ENCODE assay signal across 11 cellular contexts in genomic region chr15:65066635-65067333, GRCh38. TPM values are rescaled to one million over a fixed set of nuclear protein-coding genes. Genes with fewer than 3 reads are reported as not detected.
DNase-seq lines count a peak whose midpoint lies in the region; ATAC-seq and TF ChIP-seq lines count a peak whose summit lies in the region.
"Had no signal": no experiment of that assay in that cellular context is flagged by ENCODE, and none has a peak within 500 bp of the region (broad histone marks: within the 10 kb centered on the region; RNA-seq: fewer than 3 reads in every experiment).

No MANE protein-coding gene starts in this region.

- peak overlapping the region; percentile 62 to 92 (median 89) for H3K27ac ChIP-seq in heart right ventricle
- peak overlapping the region; percentile 92 for H3K27ac ChIP-seq in right cardiac atrium (ENCODE audit: low read length)
- H3K27ac ChIP-seq in aorta (ENCODE audit: low read depth in 1 of 2, low read length in 2 of 2), result peak overlapping the region; percentile 88 to 100

- no peaks in the 10 kb centered on the region for H3K9me3 ChIP-seq in heart right ventricle
- H3K9me3 ChIP-seq in right cardiac atrium (ENCODE audit: control insufficient read depth, low read length), result no peaks in the 10 kb centered on the region
- no peaks in the 10 kb centered on the region for H3K9me3 ChIP-seq in aorta (ENCODE audit: control insufficient read depth, low read length)

- 41 to 44% methylated on average over 10 of the region's 10 CpGs for WGBS in heart right ventricle, 2 donors
- 22% methylated on average over 10 of the region's 10 CpGs for WGBS in right cardiac atrium
- 3 to 4% methylated on average over 10 of the region's 10 CpGs for WGBS in aorta, 2 donors

- peak overlapping the region; percentile 38 to 66 (median 59) for H3K4me3 ChIP-seq in heart right ventricle
- H3K4me3 ChIP-seq in right cardiac atrium (ENCODE audit: low read length), result peak overlapping the region; percentile 69
- peak overlapping the region; percentile 90 to 91 for H3K4me3 ChIP-seq in aorta (ENCODE audit: low read length in 2 of 2)

- peaks cover 0 to 42% (median 6%) of the 10 kb centered on the region in 7 donors for H3K27me3 ChIP-seq in heart right ventricle
- no peaks in the 10 kb centered on the region for H3K27me3 ChIP-seq in right cardiac atrium (ENCODE audit: control insufficient read depth, insufficient read depth)
- no peaks in the 10 kb centered on the region for H3K27me3 ChIP-seq in aorta (ENCODE audit: control insufficient read depth in 1 of 2, insufficient read depth in 2 of 2, low read length in 1 of 2)

- H3K27ac Mint-ChIP-seq in osteocyte (ENCODE audit: unreplicated experiment), result no peak overlapping the region

- intact Hi-C loops in heart right ventricle (cut with DNase I) (no loop called here), cardiac septum (cut with DNase I) (no loop called here), right cardiac atrium (cut with DNase I) (no loop called here), aorta (cut with DNase I) (loop anchor here (2.0 kb wide), 2 partner anchors 18 to 22 kb away; no protein-coding TSS in a partner anchor)

- peaks cover 7% of the 10 kb centered on the region for H3K27me3 Mint-ChIP-seq in osteocyte (ENCODE audit: unreplicated experiment)

- no peaks in the 10 kb centered on the region for H3K9me3 Mint-ChIP-seq in osteocyte (ENCODE audit: unreplicated experiment)

- H3K4me1 Mint-ChIP-seq in osteocyte (ENCODE audit: unreplicated experiment), result peaks cover 50% of the 10 kb centered on the region

- ATAC-seq in heart right ventricle (peak in 5 of 8 donors; percentile 17 to 30 (median 22)), right cardiac atrium (peak; percentile 5 to 16), aorta (ENCODE audit: low FRiP score) (peak; percentile 45), GM21381 (IDR thresholded peaks at IDR 0.05; ENCODE audit: unreplicated experiment) (no peak)

- peak in 1 of 2 donors; percentile 67 for DNase-seq in heart right ventricle
- DNase-seq in cardiac septum (ENCODE audit: low spot score), result no peak
- peak; percentile 47 to 84 (median 82) for DNase-seq in right cardiac atrium
- DNase-seq in osteocyte (ENCODE audit: extremely low spot score, unreplicated experiment), result no peak
- DNase-seq in aorta, result peak; percentile 76 to 90
- no peak for DNase-seq in HUDEP-2 (lab: John Stamatoyannopoulos, UW; ENCODE audit: unreplicated experiment in 76 of 76)
- no peak for DNase-seq in SHP77 (lab: John Stamatoyannopoulos, UW)
- DNase-seq: Kasumi-1, NCI-H69 had no signal

- H3K36me3 ChIP-seq in heart right ventricle (peaks cover 0 to 4% (median 0%) of the 10 kb centered on the region in 9 donors), aorta (ENCODE audit: control insufficient read depth in 1 of 2, insufficient read depth in 2 of 2, low read length in 1 of 2) (no peaks in the 10 kb centered on the region)

- no peaks in the 10 kb centered on the region for H3K36me3 Mint-ChIP-seq in osteocyte (ENCODE audit: unreplicated experiment)

- H3K4me1 ChIP-seq in heart right ventricle (peaks cover 23 to 77% (median 49%) of the 10 kb centered on the region in 9 donors), right cardiac atrium (ENCODE audit: control insufficient read depth, insufficient read depth, low read length) (peaks cover 26% of the 10 kb centered on the region), aorta (ENCODE audit: control insufficient read depth in 1 of 2, insufficient read depth in 2 of 2, low read length in 2 of 2) (peaks cover 2 to 11% of the 10 kb centered on the region in 2 donors)

- TF ChIP-seq CTCF in heart right ventricle (IDR thresholded peaks at IDR 0.05), result no peak
- no peak for TF ChIP-seq CTCF in osteocyte (IDR thresholded peaks at IDR 0.05)

- H3K4me3 Mint-ChIP-seq in osteocyte (ENCODE audit: unreplicated experiment), result peak overlapping the region; percentile 56

RNA-seq across cellular contexts. Expression of gene RASL12, which starts 1.0 kb away (rescaled TPM):
- 10 to 100 TPM in 7 of 10 donors, 1 to 10 TPM in 3; 4.4 to 20.1 (median 11.8) TPM for total RNA-seq in heart right ventricle
- polyA plus RNA-seq in heart right ventricle, result 10 to 100 TPM; 13.1 to 18.7 TPM
- 11.5 TPM for total RNA-seq in cardiac septum
- 10 to 100 TPM; 63.2 to 88.0 (median 70.0) TPM for total RNA-seq in right cardiac atrium
- 68.8 TPM for polyA plus RNA-seq in right cardiac atrium
- 0.73 and 0.78 TPM in 2 replicates for total RNA-seq in osteocyte
- 100 to 1,000 TPM in 1 of 2 donors, 10 to 100 TPM in 1; 86.9 to 171 TPM for total RNA-seq in aorta
- polyA plus RNA-seq in aorta, result 10 to 100 TPM; 51.3 to 82.1 TPM
- total RNA-seq: dermis microvascular lymphatic vessel endothelial cell had no signal

RNA-seq across cellular contexts. Expression of gene KBTBD13, which starts 9.8 kb away (rescaled TPM):
- 10 to 100 TPM in 3 of 10 donors, 1 to 10 TPM in 7; 4.1 to 20.5 (median 4.6) TPM for total RNA-seq in heart right ventricle
- polyA plus RNA-seq in heart right ventricle, result 1 to 10 TPM in 1 of 2 donors, under 1 TPM in 1; 0.84 to 7.8 TPM
- total RNA-seq in cardiac septum, result 3.3 TPM
- total RNA-seq in right cardiac atrium, result 1 to 10 TPM; 2.8 to 8.9 (median 5.3) TPM
- 6.9 TPM for polyA plus RNA-seq in right cardiac atrium
- total RNA-seq in osteocyte, result not detected in 2 replicates
- total RNA-seq in aorta, result 1 to 10 TPM; 1.5 TPM
- polyA plus RNA-seq in aorta, result under 1 TPM; 0.05 to 0.25 TPM
- total RNA-seq: dermis microvascular lymphatic vessel endothelial cell had no signal

RNA-seq across cellular contexts. Expression of gene SLC51B, which starts 21.6 kb away (rescaled TPM):
- total RNA-seq in heart right ventricle, result not detected
- under 1 TPM in 1 of 2 donors, not detected in 1; 0.43 TPM for polyA plus RNA-seq in heart right ventricle
- not detected for total RNA-seq in cardiac septum
- total RNA-seq in right cardiac atrium, result not detected
- polyA plus RNA-seq in right cardiac atrium, result not detected
- total RNA-seq in osteocyte, result not detected in 2 replicates
- total RNA-seq in aorta, result not detected
- polyA plus RNA-seq in aorta, result 10 to 100 TPM in 1 of 2 donors, not detected in 1; 31.4 TPM
- total RNA-seq: dermis microvascular lymphatic vessel endothelial cell had no signal

RNA-seq across cellular contexts. Expression of gene MTFMT, which starts 37.3 kb away (rescaled TPM):
- total RNA-seq in heart right ventricle (10 to 100 TPM; 13.5 to 21.9 (median 18.6) TPM), cardiac septum (18.4 TPM), right cardiac atrium (10 to 100 TPM; 17.4 to 18.0 (median 17.7) TPM), osteocyte (16.3 and 16.9 TPM in 2 replicates), aorta (10 to 100 TPM; 11.3 to 15.2 TPM)
- polyA plus RNA-seq in heart right ventricle (1 to 10 TPM; 5.5 to 8.0 TPM), right cardiac atrium (9.9 TPM), aorta (10 to 100 TPM in 1 of 2 donors, 1 to 10 TPM in 1; 6.1 to 11.0 TPM)

RNA-seq across cellular contexts. Expression of gene UBAP1L, which starts 48.2 kb away (rescaled TPM):
- total RNA-seq in heart right ventricle (1 to 10 TPM in 9 of 10 donors, under 1 TPM in 1; 0.88 to 2.3 (median 1.6) TPM), cardiac septum (2.4 TPM), right cardiac atrium (1 to 10 TPM; 1.7 to 2.5 (median 1.8) TPM), osteocyte (5.1 and 5.4 TPM in 2 replicates), aorta (10 to 100 TPM in 1 of 2 donors, 1 to 10 TPM in 1; 5.4 to 10.3 TPM)
- polyA plus RNA-seq in heart right ventricle (1 to 10 TPM in 1 of 2 donors, under 1 TPM in 1; 0.65 to 5.3 TPM), right cardiac atrium (1.4 TPM), aorta (1 to 10 TPM in 1 of 2 donors, under 1 TPM in 1; 0.88 to 8.6 TPM)

Comparison
In these comparisons a context has a peak if more than half of its experiments do, and no peak if none do; other contexts are left out.
1. DNase-seq: peak in right cardiac atrium (3 of 3) and aorta (2 of 2); none in cardiac septum (single experiment), osteocyte (single experiment), HUDEP-2 (0 of 76) and SHP77 (0 of 2).
2. intact Hi-C loops: an anchor here in aorta (2.0 kb wide); none called in heart right ventricle, cardiac septum and right cardiac atrium.
3. Peak in every context shown above with its lines, with median percentiles within 50 percentile points of each other: H3K27ac ChIP-seq and H3K4me3 ChIP-seq.